Comparison of ENCODE assay signal across 25 cellular contexts in the genomic region with DNA sequence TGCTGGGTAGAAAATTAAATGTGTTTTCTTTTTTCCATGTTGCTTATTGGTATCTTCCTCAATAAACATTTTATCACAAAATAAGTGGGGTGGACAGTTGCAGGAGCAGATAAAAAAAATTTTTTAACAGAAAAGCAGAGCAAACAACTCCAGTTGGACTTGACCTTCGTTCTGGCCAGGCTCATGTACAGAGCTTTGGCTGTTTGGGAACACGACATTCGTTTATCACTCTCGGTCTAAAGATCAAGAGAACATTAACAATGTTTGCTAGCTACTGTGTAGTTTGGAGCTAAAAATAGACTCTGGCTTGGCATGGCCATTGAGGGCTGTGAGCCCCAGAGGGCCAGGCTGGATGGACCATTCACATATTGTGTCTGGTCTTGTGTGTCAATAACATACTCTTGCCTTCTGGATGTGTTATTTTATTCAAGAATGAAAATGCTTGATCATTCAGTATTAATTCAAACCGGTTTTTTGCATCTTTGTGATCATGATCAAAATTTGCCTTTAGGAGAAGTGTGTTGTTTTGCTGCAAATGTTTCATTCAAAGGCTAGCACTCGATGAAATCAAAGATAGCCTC. TPM values are rescaled to one million over a fixed set of nuclear protein-coding genes. Genes with fewer than 3 reads are reported as not detected.
DNase-seq lines count a peak whose midpoint lies in the region; ATAC-seq and TF ChIP-seq lines count a peak whose summit lies in the region.
"Had no signal": no experiment of that assay in that cellular context is flagged by ENCODE, and none has a peak within 500 bp of the region (broad histone marks: within the 10 kb centered on the region; RNA-seq: fewer than 3 reads in every experiment).

No MANE protein-coding gene starts in this region.

- no peaks in the 10 kb centered on the region for H3K9me3 ChIP-seq in endodermal cell (ENCODE audit: control insufficient read depth, low read length)
- no peaks in the 10 kb centered on the region for H3K9me3 ChIP-seq in stomach
- H3K9me3 ChIP-seq: BE2C, Caco-2 had no signal

- H3K27me3 ChIP-seq in endodermal cell (ENCODE audit: control insufficient read depth, insufficient read depth, low read length, poor library complexity, severe bottlenecking): no peaks in the 10 kb centered on the region
- H3K27me3 ChIP-seq in stomach: no peaks in the 10 kb centered on the region
- H3K27me3 ChIP-seq: BE2C, brain microvascular endothelial cell had no signal

- peaks cover 3% of the 10 kb centered on the region for H3K36me3 Mint-ChIP-seq in endodermal cell (ENCODE audit: low read depth)
- H3K36me3 Mint-ChIP-seq in osteocyte (ENCODE audit: unreplicated experiment): no peaks in the 10 kb centered on the region

- no peak overlapping the region for H3K9ac ChIP-seq in endodermal cell (ENCODE audit: extremely low read depth, low read length, poor library complexity, severe bottlenecking)

- no peak for TF ChIP-seq POLR2A in stomach (IDR thresholded peaks at IDR 0.05)

- TF ChIP-seq CTCF in endodermal cell (conservative IDR thresholded peaks at IDR 0.05) (no peak), stomach (IDR thresholded peaks at IDR 0.05) (no peak), osteocyte (IDR thresholded peaks at IDR 0.05) (no peak)

- TF ChIP-seq EP300 in stomach (IDR thresholded peaks at IDR 0.05): no peak

- H3K4me3 ChIP-seq in endodermal cell (ENCODE audit: low read length) (no peak overlapping the region), stomach (no peak overlapping the region)
- H3K4me3 ChIP-seq: coronary artery, smooth muscle cell had no signal

- WGBS in endodermal cell (ENCODE audit: insufficient coverage in 1 of 2, insufficient read length in 1 of 2), 2 experiments: 95 to 96% methylated on average over 6 of the region's 6 CpGs
- WGBS in stomach, 5 donors: 19 to 56% (median 27%) methylated on average over 6 of the region's 6 CpGs

- H3K36me3 ChIP-seq in endodermal cell (ENCODE audit: control insufficient read depth, insufficient read depth, low read length): no peaks in the 10 kb centered on the region
- H3K36me3 ChIP-seq in stomach: peaks cover 0 to 10% (median 6%) of the 10 kb centered on the region in 4 donors
- H3K36me3 ChIP-seq: BE2C, brain microvascular endothelial cell had no signal

- H3K4me3 Mint-ChIP-seq in endodermal cell (no peak overlapping the region), osteocyte (ENCODE audit: unreplicated experiment) (no peak overlapping the region)
- H3K4me3 Mint-ChIP-seq: activated CD4-positive, alpha-beta T cell treated with anti-CD3 and anti-CD28 coated beads, Interleukin-2, amount 10 ng/mL, durations not matched to agents 24 days and 14 days; nephron progenitor cell had no signal

- H3K4me1 Mint-ChIP-seq in endodermal cell (no peaks in the 10 kb centered on the region), osteocyte (ENCODE audit: unreplicated experiment) (no peaks in the 10 kb centered on the region)
- H3K4me1 Mint-ChIP-seq: activated CD4-positive, alpha-beta T cell treated with anti-CD3 and anti-CD28 coated beads, Interleukin-2, amount 10 ng/mL, durations not matched to agents 24 days and 14 days had no signal

- H3K4me1 ChIP-seq in endodermal cell (ENCODE audit: control insufficient read depth, insufficient read depth, low read length): no peaks in the 10 kb centered on the region
- peaks cover 11 to 26% (median 16%) of the 10 kb centered on the region in 4 donors for H3K4me1 ChIP-seq in stomach

- H3K27ac Mint-ChIP-seq in endodermal cell: no peak overlapping the region
- no peak overlapping the region for H3K27ac Mint-ChIP-seq in osteocyte (ENCODE audit: unreplicated experiment)
- H3K27ac Mint-ChIP-seq: activated CD4-positive, alpha-beta T cell treated with anti-CD3 and anti-CD28 coated beads, Interleukin-2, amount 10 ng/mL, durations not matched to agents 24 days and 14 days; nephron progenitor cell had no signal

- peak; percentile 10 for DNase-seq in NCI-H1092 treated with DMSO at 0.1 percent for 48 hours (lab: John Stamatoyannopoulos, UW)
- no peak for DNase-seq in NCI-H1092 (lab: John Stamatoyannopoulos, UW)
- DNase-seq in endodermal cell: peak; percentile 7
- peak; percentile 8 for DNase-seq in left kidney (ENCODE audit: low read depth, low spot score)
- DNase-seq in stomach: peak; percentile 55
- DNase-seq in stimulated activated CD4-positive, alpha-beta T cell treated with anti-CD3 and anti-CD28 coated beads, Interleukin-4, amount 100 ng/mL, for 1 hour: no peak
- DNase-seq in osteocyte (ENCODE audit: extremely low spot score, unreplicated experiment): no peak
- DNase-seq: activated CD4-positive, alpha-beta T cell treated with anti-CD3 and anti-CD28 coated beads, Interleukin-2, amount 10 ng/mL, durations not matched to agents 24 days and 14 days; BE2C; brain microvascular endothelial cell; Caco-2; hypothalamus; Kasumi-1; mesendoderm; NCI-H1105; NCI-H2171; NCI-H526; nephron progenitor cell; posterior cingulate gyrus; stimulated activated CD4-positive, alpha-beta T cell treated with anti-CD3 and anti-CD28 coated beads, Interleukin-4, amount 100 ng/mL, for 24 hours had no signal

- intact Hi-C loops in stomach (cut with DNase I; ENCODE audit: low total_unique reads): no loop called here

- peaks cover 4% of the 10 kb centered on the region for H3K27me3 Mint-ChIP-seq in endodermal cell (ENCODE audit: insufficient read depth)
- no peaks in the 10 kb centered on the region for H3K27me3 Mint-ChIP-seq in osteocyte (ENCODE audit: unreplicated experiment)
- H3K27me3 Mint-ChIP-seq: activated CD4-positive, alpha-beta T cell treated with anti-CD3 and anti-CD28 coated beads, Interleukin-2, amount 10 ng/mL, durations not matched to agents 24 days and 14 days had no signal

- ATAC-seq in GM18858 (IDR thresholded peaks at IDR 0.05; ENCODE audit: unreplicated experiment): no peak
- ATAC-seq: activated naive CD4-positive, alpha-beta T cell treated with anti-CD3 and anti-CD28 coated beads, Interleukin-2, amount 50 U/mL, for 72 hours; HCT116 had no signal

- H3K9me3 Mint-ChIP-seq in endodermal cell: peaks cover 7% of the 10 kb centered on the region
- H3K9me3 Mint-ChIP-seq in osteocyte (ENCODE audit: unreplicated experiment): no peaks in the 10 kb centered on the region
- H3K9me3 Mint-ChIP-seq: activated CD4-positive, alpha-beta T cell treated with anti-CD3 and anti-CD28 coated beads, Interleukin-2, amount 10 ng/mL, durations not matched to agents 24 days and 14 days; activated naive CD4-positive, alpha-beta T cell treated with anti-CD3 and anti-CD28 coated beads, Interleukin-2, amount 50 U/mL, for 72 hours had no signal

- no peak overlapping the region for H3K27ac ChIP-seq in endodermal cell (ENCODE audit: low read depth, low read length)
- peak overlapping the region in 4 of 5 donors; percentile 22 to 44 (median 32) for H3K27ac ChIP-seq in stomach
- H3K27ac ChIP-seq: brain microvascular endothelial cell, coronary artery had no signal

RNA-seq across cellular contexts. Expression of gene TMEM186, which starts 56.6 kb away (rescaled TPM):
- total RNA-seq in endodermal cell (10 to 100 TPM; 10.9 to 14.0 TPM), stomach (10 to 100 TPM in 1 of 5 donors, 1 to 10 TPM in 3, not detected in 1; 5.3 to 12.9 (median 8.1) TPM), osteocyte (11.9 and 12.1 TPM in 2 replicates)
- polyA plus RNA-seq in endodermal cell (2013, experiment 1 of 2): 9.9 TPM
- polyA plus RNA-seq in endodermal cell (2013, experiment 2 of 2): 7.7 TPM
- polyA plus RNA-seq in stomach: 10 to 100 TPM in 1 of 3 donors, 1 to 10 TPM in 2; 5.3 to 10.4 (median 6.3) TPM

RNA-seq across cellular contexts. Expression of gene PMM2, which starts 56.8 kb away (rescaled TPM):
- total RNA-seq in endodermal cell: 10 to 100 TPM; 47.6 to 48.2 TPM
- polyA plus RNA-seq in endodermal cell (2013, experiment 1 of 2): 18.2 TPM
- polyA plus RNA-seq in endodermal cell (2013, experiment 2 of 2): 19.4 TPM
- total RNA-seq in stomach: 10 to 100 TPM; 36.8 to 89.3 (median 51.8) TPM
- polyA plus RNA-seq in stomach: 10 to 100 TPM; 15.1 to 27.2 (median 16.8) TPM
- total RNA-seq in osteocyte: 42.9 and 45.3 TPM in 2 replicates

Comparison
In these comparisons a context has a peak if more than half of its experiments do, and no peak if none do; other contexts are left out.
1. DNase-seq: peak in NCI-H1092 treated with DMSO at 0.1 percent for 48 hours (single experiment), endodermal cell (single experiment), left kidney (single experiment) and stomach (single experiment); none in NCI-H1092 (single experiment), stimulated activated CD4-positive, alpha-beta T cell treated with anti-CD3 and anti-CD28 coated beads, Interleukin-4, amount 100 ng/mL, for 1 hour (single experiment) and osteocyte (single experiment).